ENCODE assay signal across 8 cellular contexts in genomic region chr22:19576460-19577421, GRCh38. TPM values are rescaled to one million over a fixed set of nuclear protein-coding genes. Genes with fewer than 3 reads are reported as not detected.
DNase-seq lines count a peak whose midpoint lies in the region; ATAC-seq and TF ChIP-seq lines count a peak whose summit lies in the region.

No MANE protein-coding gene starts in this region.

- TF ChIP-seq CTCF in OCI-LY7 (conservative IDR thresholded peaks at IDR 0.05; ENCODE audit: low read length), result 0 out of 2 replicates have a peak, but pooled peaks have one; percentile 16
- TF ChIP-seq CTCF in hepatocyte (IDR thresholded peaks at IDR 0.05; ENCODE audit: poor library complexity), result no peak
- TF ChIP-seq CTCF in endothelial cell (IDR thresholded peaks at IDR 0.05; ENCODE audit: unreplicated experiment), result no peak

- H3K79me2 ChIP-seq in OCI-LY7 (ENCODE audit: insufficient read depth, low read depth, low read length), result no peaks in the 10 kb centered on the region
- no peaks in the 10 kb centered on the region for H3K79me2 ChIP-seq in hepatocyte

- WGBS in hepatocyte (ENCODE audit: low lambda C conversion rate, missing lambda C conversion rate), result 64% methylated on average over 16 of the region's 16 CpGs

- peak overlapping the region; percentile 80 for H3K27ac Mint-ChIP-seq in activated T-cell treated with anti-CD3 and anti-CD28 coated beads, Interleukin-2, amount 50 U/mL, for 72 hours
- H3K27ac Mint-ChIP-seq in endothelial cell (ENCODE audit: unreplicated experiment), result no peak overlapping the region

- H3K27ac ChIP-seq in OCI-LY7 (ENCODE audit: low read depth, low read length, poor library complexity, severe bottlenecking) (no peak overlapping the region), hepatocyte (no peak overlapping the region)

- H3K36me3 Mint-ChIP-seq in activated T-cell treated with anti-CD3 and anti-CD28 coated beads, Interleukin-2, amount 50 U/mL, for 72 hours (ENCODE audit: insufficient read depth in 2 of 2), result no peaks in the 10 kb centered on the region
- no peaks in the 10 kb centered on the region for H3K36me3 Mint-ChIP-seq in endothelial cell (ENCODE audit: low read depth, unreplicated experiment)

- H3K4me1 ChIP-seq in OCI-LY7 (ENCODE audit: insufficient read depth, low read length, poor library complexity, severe bottlenecking) (peaks cover 14% of the 10 kb centered on the region), hepatocyte (ENCODE audit: insufficient read depth) (no peaks in the 10 kb centered on the region)

- DNase-seq in OCI-LY7 (ENCODE audit: low spot score) (peak; percentile 4), hepatocyte (ENCODE audit: low spot score) (peak; percentile 32), endothelial cell (ENCODE audit: low spot score) (no peak), amygdala (lab: John Stamatoyannopoulos, UW) (no peak), NCI-H2081 treated with DMSO at 0.1 percent for 48 hours (lab: John Stamatoyannopoulos, UW) (no peak)
- peak; percentile 73 to 84 for DNase-seq in activated T-cell treated with anti-CD3 and anti-CD28 coated beads, Interleukin-2, amount 50 U/mL, for 72 hours
- peak; percentile 19 for DNase-seq in stimulated activated CD8-positive, alpha-beta memory T cell treated with anti-CD3 and anti-CD28 coated beads, Interleukin-15, amount 100 ng/mL, for 1 hour (ENCODE audit: low read depth)

- H3K36me3 ChIP-seq in OCI-LY7 (ENCODE audit: insufficient read depth, low read length), result no peaks in the 10 kb centered on the region
- H3K36me3 ChIP-seq in hepatocyte (replicated peaks; ENCODE audit: insufficient read depth, low read depth), result no peaks in the 10 kb centered on the region

- H3K4me3 ChIP-seq in OCI-LY7 (ENCODE audit: low read depth, low read length, poor library complexity, severe bottlenecking) (no peak overlapping the region), hepatocyte (no peak overlapping the region)

- POLR2A ChIA-PET in OCI-LY7 (lab: Charles Lee), result interaction anchor here (0.7 kb wide), 1 partner anchor 207 kb away, joined by 4 read pairs; no protein-coding TSS in a partner anchor

- H4K20me1 ChIP-seq in OCI-LY7 (ENCODE audit: insufficient read depth, low read length) (no peaks in the 10 kb centered on the region), hepatocyte (ENCODE audit: insufficient read depth, poor library complexity, severe bottlenecking) (no peaks in the 10 kb centered on the region)

- H2AFZ ChIP-seq in OCI-LY7 (ENCODE audit: low read length) (no peak overlapping the region), hepatocyte (no peak overlapping the region)

- intact Hi-C loops in OCI-LY7 (cut with micrococcal nuclease; ENCODE audit: unreplicated experiment), result no loop called here

- no peaks in the 10 kb centered on the region for H3K9me3 Mint-ChIP-seq in activated T-cell treated with anti-CD3 and anti-CD28 coated beads, Interleukin-2, amount 50 U/mL, for 72 hours
- no peaks in the 10 kb centered on the region for H3K9me3 Mint-ChIP-seq in endothelial cell (ENCODE audit: unreplicated experiment)

- H3K4me2 ChIP-seq in OCI-LY7 (ENCODE audit: low read length) (no peak overlapping the region), hepatocyte (no peak overlapping the region)

- H3K9me2 ChIP-seq in OCI-LY7 (ENCODE audit: insufficient read depth, low read length) (no peaks in the 10 kb centered on the region), hepatocyte (replicated peaks; ENCODE audit: insufficient read depth) (no peaks in the 10 kb centered on the region)

- peak; percentile 41 for ATAC-seq in GM18520 (IDR thresholded peaks at IDR 0.05; ENCODE audit: unreplicated experiment)
- peak; percentile 94 for ATAC-seq in activated T-cell treated with anti-CD3 and anti-CD28 coated beads, Interleukin-2, amount 50 U/mL, for 72 hours (replicated peaks in 1 of 2)

- H3K4me3 Mint-ChIP-seq in activated T-cell treated with anti-CD3 and anti-CD28 coated beads, Interleukin-2, amount 50 U/mL, for 72 hours, result peak overlapping the region; percentile 62 to 72
- no peak overlapping the region for H3K4me3 Mint-ChIP-seq in endothelial cell (ENCODE audit: unreplicated experiment)

- H3K27me3 Mint-ChIP-seq in activated T-cell treated with anti-CD3 and anti-CD28 coated beads, Interleukin-2, amount 50 U/mL, for 72 hours (ENCODE audit: low read depth), result no peaks in the 10 kb centered on the region
- peaks cover 7% of the 10 kb centered on the region for H3K27me3 Mint-ChIP-seq in endothelial cell (ENCODE audit: unreplicated experiment)

- H3K9me3 ChIP-seq in OCI-LY7 (ENCODE audit: low read length), result no peaks in the 10 kb centered on the region
- H3K9me3 ChIP-seq in hepatocyte (ENCODE audit: low read depth), result no peaks in the 10 kb centered on the region

- CTCF ChIA-PET in OCI-LY7 (lab: Charles Lee; ENCODE audit: unreplicated experiment), result no interaction called here

- no TSS peak for BruUV-seq in OCI-LY7 (replicated peaks; lab: Mats Ljungman, UMichigan)

- no peaks in the 10 kb centered on the region for H3K27me3 ChIP-seq in hepatocyte

- H3K4me1 Mint-ChIP-seq in activated T-cell treated with anti-CD3 and anti-CD28 coated beads, Interleukin-2, amount 50 U/mL, for 72 hours (ENCODE audit: low read depth), result peaks cover 52% of the 10 kb centered on the region
- peaks cover 45% of the 10 kb centered on the region for H3K4me1 Mint-ChIP-seq in endothelial cell (ENCODE audit: unreplicated experiment)

RNA-seq across cellular contexts. Expression of gene CLDN5, which starts 52.5 kb away (rescaled TPM):
- total RNA-seq in OCI-LY7 (2014; rRNA removed; shearing (Covaris generic)), result not detected in 2 replicates
- total RNA-seq in OCI-LY7 (2022) (not detected in 2 replicates), hepatocyte (4.9 and 8.9 TPM in 2 replicates), endothelial cell (ENCODE audit: unreplicated experiment) (108 TPM)
- total RNA-seq in activated T-cell treated with anti-CD3 and anti-CD28 coated beads, Interleukin-2, amount 50 U/mL, for 72 hours, result under 1 TPM; 0.30 to 0.36 TPM
- polyA plus RNA-seq in hepatocyte, result 9.9 and 12.0 TPM in 2 replicates

Comparison
In these comparisons a context has a peak if more than half of its experiments do, and no peak if none do; other contexts are left out.
1. DNase-seq: peak in OCI-LY7 (single experiment), activated T-cell treated with anti-CD3 and anti-CD28 coated beads, Interleukin-2, amount 50 U/mL, for 72 hours (2 of 2), hepatocyte (single experiment) and stimulated activated CD8-positive, alpha-beta memory T cell treated with anti-CD3 and anti-CD28 coated beads, Interleukin-15, amount 100 ng/mL, for 1 hour (single experiment); none in endothelial cell (single experiment), amygdala (0 of 56) and NCI-H2081 treated with DMSO at 0.1 percent for 48 hours (single experiment).
2. RNA of gene CLDN5, which starts 52.5 kb away (total RNA-seq): 108 TPM in endothelial cell (single experiment); 4.9 to 8.9 TPM in hepatocyte, 0.30 to 0.36 TPM in activated T-cell treated with anti-CD3 and anti-CD28 coated beads, Interleukin-2, amount 50 U/mL, for 72 hours and not detected in OCI-LY7; every median in the first group is over 10 times any median in the second.